32 cellular contexts compared by ENCODE assay signal in genomic region chr16:88988980-88989791, GRCh38. TPM values are rescaled to one million over a fixed set of nuclear protein-coding genes. Genes with fewer than 3 reads are reported as not detected.
DNase-seq lines count a peak whose midpoint lies in the region; ATAC-seq, FAIRE-seq and TF ChIP-seq lines count a peak whose summit lies in the region.
"Had no signal": no experiment of that assay in that cellular context is flagged by ENCODE, and none has a peak within 500 bp of the region (broad histone marks: within the 10 kb centered on the region; RNA-seq: fewer than 3 reads in every experiment).

No MANE protein-coding gene starts in this region.

- H3K56ac ChIP-seq in H1 (replicated peaks; ENCODE audit: insufficient read length, low read depth, low read length), result no peak overlapping the region

- TF ChIP-seq CTCF in H1 (IDR thresholded peaks at IDR 0.05; ENCODE audit: control extremely low read depth in 1 of 3, insufficient read depth in 1 of 3, low read depth in 1 of 3, low read length in 3 of 3) (no peak), coronary artery (IDR thresholded peaks at IDR 0.05) (no peak)

- WGBS in H1 (ENCODE audit: extremely low coverage in 1 of 2, insufficient coverage in 1 of 2, insufficient read length in 1 of 2, insufficient replicate concordance in 2 of 2, low coverage in 1 of 2, low lambda C conversion rate in 2 of 2, missing lambda C conversion rate in 1 of 2), 2 experiments, result 92% methylated on average over 21 of the region's 44 CpGs; no CpG with 5 or more reads in 1 of the 2 experiments

- no peak for TF ChIP-seq POLR2A in H1 (IDR thresholded peaks at IDR 0.05; ENCODE audit: control extremely low read depth in 1 of 2, low read depth in 2 of 2, low read length in 2 of 2)

- H3K27me3 ChIP-seq in BLaER1 (no peaks in the 10 kb centered on the region), H1 (replicated peaks in 1 of 4; ENCODE audit: control insufficient read depth in 3 of 4, extremely low read depth in 1 of 4, insufficient read depth in 3 of 4, low read length in 3 of 4) (no peaks in the 10 kb centered on the region)
- H3K27me3 ChIP-seq: colonic mucosa, thyroid gland, vagina had no signal

- H4K8ac ChIP-seq in H1 (ENCODE audit: extremely low read depth, insufficient read depth, low read length), result peak overlapping the region; percentile 42

- no peak overlapping the region for H2BK20ac ChIP-seq in H1 (ENCODE audit: low read length)

- H3K27ac ChIP-seq in BLaER1 (peak overlapping the region; percentile 98), H1 (ENCODE audit: low read depth, low read length) (no peak overlapping the region), coronary artery (no peak overlapping the region)
- H3K27ac ChIP-seq: colonic mucosa, pancreas, thyroid gland, vagina had no signal

- peaks cover 97% of the 10 kb centered on the region for H3K4me1 ChIP-seq in BLaER1
- peaks cover 0 to 14% (median 11%) of the 10 kb centered on the region in 4 experiments; a peak in 6 of 7 replicates for H3K4me1 ChIP-seq in H1 (replicated peaks in 1 of 4; ENCODE audit: control insufficient read depth in 3 of 4, insufficient read depth in 4 of 4, low read length in 3 of 4)
- H3K4me1 ChIP-seq: colonic mucosa, pancreas, thyroid gland, vagina had no signal

- no peak for ATAC-seq in sciatic nerve
- ATAC-seq in GM21529 (IDR thresholded peaks at IDR 0.05; ENCODE audit: unreplicated experiment), result no peak
- ATAC-seq: left lobe of liver, PC-3 had no signal

- intact Hi-C loops in sciatic nerve (cut with DNase I), result no loop called here

- CTCF ChIA-PET in H1 (lab: Charles Lee; ENCODE audit: partially characterized antibody), result interaction anchor here (0.6 to 1.8 kb wide), 6 partner anchors 12 to 176 kb away, joined by 3 to 6 read pairs (median 3); no protein-coding TSS in a partner anchor

- H4K20me1 ChIP-seq in BLaER1 (no peaks in the 10 kb centered on the region), H1 (replicated peaks in 1 of 2; ENCODE audit: control insufficient read depth in 1 of 2, insufficient read depth in 2 of 2, low read length in 2 of 2) (no peaks in the 10 kb centered on the region)

- no peak overlapping the region for H2BK5ac ChIP-seq in H1 (ENCODE audit: low read depth, low read length)

- FAIRE-seq in H1 (lab: Jason Lieb, UNC), result no peak
- FAIRE-seq: bronchial epithelial cell, pancreas had no signal

- H3K9ac ChIP-seq in BLaER1 (peak overlapping the region; percentile 51), H1 (replicated peaks in 1 of 4; ENCODE audit: extremely low read depth in 1 of 4, low read depth in 3 of 4, low read length in 3 of 4) (no peak overlapping the region)
- H3K9ac ChIP-seq: SK-N-SH had no signal

- H3K18ac ChIP-seq in H1 (ENCODE audit: extremely low read depth, low read length), result no peak overlapping the region

- no peak overlapping the region for H2BK12ac ChIP-seq in H1 (ENCODE audit: low read depth, low read length)

- TF ChIP-seq RAD21 in H1 (IDR thresholded peaks at IDR 0.05 in 1 of 2, conservative IDR thresholded peaks at IDR 0.05 in 1 of 2; ENCODE audit: low read depth in 2 of 2, low read length in 2 of 2), result no peak

- no peak overlapping the region for H3K14ac ChIP-seq in H1 (ENCODE audit: insufficient read length)

- no peak overlapping the region for H3K23ac ChIP-seq in H1 (ENCODE audit: insufficient read length)

- no peaks in the 10 kb centered on the region for H3K79me1 ChIP-seq in H1 (ENCODE audit: low read depth, low read length)

- H3K36me3 ChIP-seq in BLaER1 (no peaks in the 10 kb centered on the region), H1 (ENCODE audit: control insufficient read depth in 2 of 4, insufficient read depth in 4 of 4, low read length in 3 of 4) (no peaks in the 10 kb centered on the region)
- H3K36me3 ChIP-seq: colonic mucosa, pancreas, thyroid gland, vagina had no signal

- H3K4me2 ChIP-seq in BLaER1 (peak overlapping the region; percentile 96), H1 (ENCODE audit: insufficient read depth in 1 of 2, low read depth in 2 of 2, low read length in 2 of 2) (no peak overlapping the region)
- H3K4me2 ChIP-seq: SK-N-SH, smooth muscle cell had no signal

- POLR2A ChIA-PET in H1 (lab: Charles Lee; ENCODE audit: partially characterized antibody), result interaction anchor here (1.5 to 1.7 kb wide), 2 partner anchors 108 to 246 kb away, joined by 3 read pairs; no protein-coding TSS in a partner anchor

- no peak overlapping the region for H2AFZ ChIP-seq in H1 (ENCODE audit: low read length)

- no peak overlapping the region for H2BK120ac ChIP-seq in H1 (replicated peaks; ENCODE audit: low read depth, low read length)

- peak; percentile 46 for DNase-seq in DMS79 (lab: John Stamatoyannopoulos, UW)
- peak; percentile 96 for DNase-seq in NCI-H2171 (lab: John Stamatoyannopoulos, UW)
- DNase-seq in H1 (ENCODE audit: low read depth in 1 of 2, low spot score in 2 of 2), result no peak
- no peak for DNase-seq in sciatic nerve (ENCODE audit: low spot score)
- no peak for DNase-seq in stimulated activated CD4-positive, alpha-beta T cell treated with anti-CD3 and anti-CD28 coated beads, Interleukin-2, amount 100 ng/mL, for 24 hours
- DNase-seq in coronary artery (ENCODE audit: low spot score), result no peak
- DNase-seq: activated B cell treated with CpG ODN at 0.5 μM for 24 hours; activated CD4-positive, alpha-beta T cell treated with anti-CD3 and anti-CD28 coated beads, Interleukin-2, amount 10 ng/mL, durations not matched to agents 7 days and 5 days; activated effector memory CD4-positive, alpha-beta T cell treated with Interleukin-2 at 50 U/mL for 16 hours; activated naive CD8-positive, alpha-beta T cell treated with anti-CD3 and anti-CD28 coated beads for 36 hours; activated T-cell treated with anti-CD3 and anti-CD28 coated beads, Interleukin-2, amount 50 U/mL, for 1 hour; aorta; colonic mucosa; effector memory CD4-positive, alpha-beta T cell; GF-D8; NCI-H1048; NCI-H2081 treated with DMSO at 0.1 percent for 48 hours; nephron progenitor cell; NK-92 treated with Interleukin-12 subunit alpha and Interleukin-12 subunit beta, amount 100 ng/mL, for 24 hours; PC-3; SK-N-SH; stimulated activated CD8-positive, alpha-beta memory T cell treated with anti-CD3 and anti-CD28 coated beads, Interleukin-4, amount 100 ng/mL, for 48 hours; thyroid gland had no signal

- no peaks in the 10 kb centered on the region for H3K79me2 ChIP-seq in H1 (ENCODE audit: control insufficient read depth in 1 of 2, insufficient read depth in 2 of 2, low read length in 2 of 2)

- H3K9me3 ChIP-seq in BLaER1 (no peaks in the 10 kb centered on the region), H1 (ENCODE audit: insufficient read depth in 2 of 2, low read depth in 1 of 2, low read length in 1 of 2) (no peaks in the 10 kb centered on the region)
- H3K9me3 ChIP-seq: colonic mucosa, pancreas, SK-N-SH, thyroid gland, vagina had no signal

- no peak overlapping the region for H4K5ac ChIP-seq in H1 (ENCODE audit: insufficient read length, low read depth, low read length)

- H2BK15ac ChIP-seq in H1 (ENCODE audit: low read length), result no peak overlapping the region; the same call in 1 of the 2 replicates

- H3K4me3 ChIP-seq in BLaER1 (no peak overlapping the region), H1 (ENCODE audit: extremely low read depth in 1 of 4, insufficient read depth in 2 of 4, low read depth in 3 of 4, low read length in 4 of 4) (no peak overlapping the region), coronary artery (no peak overlapping the region)
- H3K4me3 ChIP-seq: colonic mucosa, pancreas, smooth muscle cell, thyroid gland, vagina had no signal

- H3K4ac ChIP-seq in H1 (replicated peaks; ENCODE audit: insufficient read length, low read depth, low read length), result no peak overlapping the region

- H3K23me2 ChIP-seq in H1 (ENCODE audit: low read depth, low read length), result no peaks in the 10 kb centered on the region

- H4K91ac ChIP-seq in H1 (replicated peaks; ENCODE audit: insufficient read length, low read length), result no peak overlapping the region

- H2AK5ac ChIP-seq in H1 (ENCODE audit: low read depth, low read length), result no peak overlapping the region; the same call in 1 of the 2 replicates

- TF ChIP-seq EP300 in H1 (IDR thresholded peaks at IDR 0.05; ENCODE audit: borderline replicate concordance in 1 of 2, low read depth in 2 of 2, low read length in 2 of 2), result no peak

TF ChIP-seq in H1, 55 proteins besides CTCF, POLR2A, EP300 and RAD21 (continues in another document):
- TF ChIP-seq HDAC6 (IDR thresholded peaks at IDR 0.05; ENCODE audit: low read depth, low read length) (no peak), ZNF274 (IDR thresholded peaks at IDR 0.05; ENCODE audit: borderline replicate concordance, extremely low read depth, low read length) (no peak), JUND (IDR thresholded peaks at IDR 0.05; ENCODE audit: low read length) (no peak), GABPA (IDR thresholded peaks at IDR 0.05; ENCODE audit: borderline replicate concordance, insufficient read depth, low read length) (no peak), MAFK (IDR thresholded peaks at IDR 0.05; ENCODE audit: low read depth, low read length) (no peak), FOSL1 (IDR thresholded peaks at IDR 0.05; ENCODE audit: insufficient read depth, low read depth, low read length) (no peak), TEAD4 (IDR thresholded peaks at IDR 0.05; ENCODE audit: low read depth, low read length) (no peak), RFX5 (IDR thresholded peaks at IDR 0.05; ENCODE audit: borderline replicate concordance, low read depth, low read length) (no peak), CHD2 (IDR thresholded peaks at IDR 0.05; ENCODE audit: low read length) (no peak), RXRA (IDR thresholded peaks at IDR 0.05; ENCODE audit: insufficient read depth, low read depth, low read length) (no peak), SRF (IDR thresholded peaks at IDR 0.05; ENCODE audit: low read depth, low read length) (no peak), TCF12 (IDR thresholded peaks at IDR 0.05; ENCODE audit: low read depth, low read length) (no peak)

RNA-seq across cellular contexts. Expression of gene CBFA2T3, which starts 12.2 kb away (rescaled TPM):
- total RNA-seq in H1 (2021; fragmentation: NEBNext Ultra II Directional; extraction: Animal tissue kit (Norgen Biotek cat#: 25700)), result 1.3 and 2.7 TPM in 2 replicates
- polyA plus RNA-seq in H1 (2011; rRNA removed), result 0.51 and 1.5 TPM in 2 replicates
- polyA plus RNA-seq in H1 (2011; cell fraction: cytosol; rRNA removed), result 0.62 TPM
- polyA plus RNA-seq in H1 (2011; cell fraction: nucleus; rRNA removed), result 3.9 TPM
- polyA plus RNA-seq in H1 (2012, experiment 1 of 2), result 0.99 to 1.7 TPM (median 1.2 TPM) in 4 replicates
- polyA plus RNA-seq in H1 (2012, experiment 2 of 2), result 1.1 TPM
- 1.6 TPM for polyA plus RNA-seq in H1 (2013, experiment 1 of 2)
- 1.2 TPM for polyA plus RNA-seq in H1 (2013, experiment 2 of 2)
- polyA minus RNA-seq in H1 (2011; rRNA and poly(A)+ RNA removed), result 0.59 and 0.66 TPM in 2 replicates
- 2.9 TPM for polyA minus RNA-seq in H1 (2011; cell fraction: cytosol; rRNA and poly(A)+ RNA removed)
- 2.1 TPM for polyA minus RNA-seq in H1 (2011; cell fraction: nucleus; rRNA and poly(A)+ RNA removed)
- 8.2 TPM for total RNA-seq in sciatic nerve
- total RNA-seq: activated CD4-positive, alpha-beta T cell treated with anti-CD3 and anti-CD28 coated beads, Interleukin-2, amount 10 ng/mL, durations not matched to agents 7 days and 5 days; HT1080; PC-3; renal cortical epithelial cell; smooth muscle cell had no signal
- polyA plus RNA-seq: SK-N-SH had no signal

Comparison
In these comparisons a context has a peak if more than half of its experiments do, and no peak if none do; other contexts are left out.
1. DNase-seq: peak in DMS79 (single experiment) and NCI-H2171 (single experiment); none in H1 (0 of 2), sciatic nerve (single experiment), stimulated activated CD4-positive, alpha-beta T cell treated with anti-CD3 and anti-CD28 coated beads, Interleukin-2, amount 100 ng/mL, for 24 hours (0 of 2) and coronary artery (single experiment).